Comparison of ENCODE assay signal across 1 cellular context in the genomic region with DNA sequence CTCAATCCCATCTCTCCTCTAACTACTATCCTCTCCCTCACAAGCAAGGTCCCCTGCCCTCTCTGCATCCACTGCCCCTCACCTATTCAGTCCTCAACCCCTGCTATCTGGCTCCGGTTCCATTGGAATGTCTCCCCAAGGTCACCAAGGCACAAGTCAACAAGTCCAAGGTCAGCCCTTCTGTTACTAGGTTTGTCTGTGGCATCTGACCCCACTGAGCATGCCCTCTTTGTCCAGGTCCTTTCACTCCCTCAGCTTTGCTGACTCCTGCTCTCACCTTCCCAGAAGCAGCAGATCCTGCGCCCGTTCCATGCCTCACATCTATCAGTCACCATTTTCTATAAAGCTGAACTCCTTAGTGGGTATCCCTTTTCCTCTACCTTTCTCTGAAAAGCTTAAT.
A peak's percentile ranks its signal among the peaks of the same experiment; 100 is the strongest.
TF ChIP-seq lines count a peak whose summit lies in the region.

No MANE protein-coding gene starts in this region.

TF ChIP-seq in liver, 16 proteins besides CTCF, POLR2A, EP300 and RAD21:
- no peak for TF ChIP-seq JUND (IDR thresholded peaks at IDR 0.05)
- TF ChIP-seq, protein P1, sequence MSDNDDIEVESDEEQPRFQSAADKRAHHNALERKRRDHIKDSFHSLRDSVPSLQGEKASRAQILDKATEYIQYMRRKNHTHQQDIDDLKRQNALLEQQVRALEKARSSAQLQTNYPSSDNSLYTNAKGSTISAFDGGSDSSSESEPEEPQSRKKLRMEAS (IDR thresholded peaks at IDR 0.05): no peak
- peak; percentile 60 to 64 for TF ChIP-seq HNF4A (conservative IDR thresholded peaks at IDR 0.05)
- TF ChIP-seq HNF4G (IDR thresholded peaks at IDR 0.05): no peak
- TF ChIP-seq, protein P2, sequence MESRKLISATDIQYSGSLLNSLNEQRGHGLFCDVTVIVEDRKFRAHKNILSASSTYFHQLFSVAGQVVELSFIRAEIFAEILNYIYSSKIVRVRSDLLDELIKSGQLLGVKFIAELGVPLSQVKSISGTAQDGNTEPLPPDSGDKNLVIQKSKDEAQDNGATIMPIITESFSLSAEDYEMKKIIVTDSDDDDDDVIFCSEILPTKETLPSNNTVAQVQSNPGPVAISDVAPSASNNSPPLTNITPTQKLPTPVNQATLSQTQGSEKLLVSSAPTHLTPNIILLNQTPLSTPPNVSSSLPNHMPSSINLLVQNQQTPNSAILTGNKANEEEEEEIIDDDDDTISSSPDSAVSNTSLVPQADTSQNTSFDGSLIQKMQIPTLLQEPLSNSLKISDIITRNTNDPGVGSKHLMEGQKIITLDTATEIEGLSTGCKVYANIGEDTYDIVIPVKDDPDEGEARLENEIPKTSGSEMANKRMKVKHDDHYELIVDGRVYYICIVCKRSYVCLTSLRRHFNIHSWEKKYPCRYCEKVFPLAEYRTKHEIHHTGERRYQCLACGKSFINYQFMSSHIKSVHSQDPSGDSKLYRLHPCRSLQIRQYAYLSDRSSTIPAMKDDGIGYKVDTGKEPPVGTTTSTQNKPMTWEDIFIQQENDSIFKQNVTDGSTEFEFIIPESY (IDR thresholded peaks at IDR 0.05): no peak
- peak; percentile 27 to 59 for TF ChIP-seq RXRA (IDR thresholded peaks at IDR 0.05)
- no peak for TF ChIP-seq NR2F2 (IDR thresholded peaks at IDR 0.05)
- peak; percentile 10 for TF ChIP-seq FOXA1 (IDR thresholded peaks at IDR 0.05)
- TF ChIP-seq GABPA (IDR thresholded peaks at IDR 0.05 in 1 of 2, conservative IDR thresholded peaks at IDR 0.05 in 1 of 2): no peak
- TF ChIP-seq, protein P3, sequence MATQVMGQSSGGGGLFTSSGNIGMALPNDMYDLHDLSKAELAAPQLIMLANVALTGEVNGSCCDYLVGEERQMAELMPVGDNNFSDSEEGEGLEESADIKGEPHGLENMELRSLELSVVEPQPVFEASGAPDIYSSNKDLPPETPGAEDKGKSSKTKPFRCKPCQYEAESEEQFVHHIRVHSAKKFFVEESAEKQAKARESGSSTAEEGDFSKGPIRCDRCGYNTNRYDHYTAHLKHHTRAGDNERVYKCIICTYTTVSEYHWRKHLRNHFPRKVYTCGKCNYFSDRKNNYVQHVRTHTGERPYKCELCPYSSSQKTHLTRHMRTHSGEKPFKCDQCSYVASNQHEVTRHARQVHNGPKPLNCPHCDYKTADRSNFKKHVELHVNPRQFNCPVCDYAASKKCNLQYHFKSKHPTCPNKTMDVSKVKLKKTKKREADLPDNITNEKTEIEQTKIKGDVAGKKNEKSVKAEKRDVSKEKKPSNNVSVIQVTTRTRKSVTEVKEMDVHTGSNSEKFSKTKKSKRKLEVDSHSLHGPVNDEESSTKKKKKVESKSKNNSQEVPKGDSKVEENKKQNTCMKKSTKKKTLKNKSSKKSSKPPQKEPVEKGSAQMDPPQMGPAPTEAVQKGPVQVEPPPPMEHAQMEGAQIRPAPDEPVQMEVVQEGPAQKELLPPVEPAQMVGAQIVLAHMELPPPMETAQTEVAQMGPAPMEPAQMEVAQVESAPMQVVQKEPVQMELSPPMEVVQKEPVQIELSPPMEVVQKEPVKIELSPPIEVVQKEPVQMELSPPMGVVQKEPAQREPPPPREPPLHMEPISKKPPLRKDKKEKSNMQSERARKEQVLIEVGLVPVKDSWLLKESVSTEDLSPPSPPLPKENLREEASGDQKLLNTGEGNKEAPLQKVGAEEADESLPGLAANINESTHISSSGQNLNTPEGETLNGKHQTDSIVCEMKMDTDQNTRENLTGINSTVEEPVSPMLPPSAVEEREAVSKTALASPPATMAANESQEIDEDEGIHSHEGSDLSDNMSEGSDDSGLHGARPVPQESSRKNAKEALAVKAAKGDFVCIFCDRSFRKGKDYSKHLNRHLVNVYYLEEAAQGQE (IDR thresholded peaks at IDR 0.05): no peak
- TF ChIP-seq, protein P4, sequence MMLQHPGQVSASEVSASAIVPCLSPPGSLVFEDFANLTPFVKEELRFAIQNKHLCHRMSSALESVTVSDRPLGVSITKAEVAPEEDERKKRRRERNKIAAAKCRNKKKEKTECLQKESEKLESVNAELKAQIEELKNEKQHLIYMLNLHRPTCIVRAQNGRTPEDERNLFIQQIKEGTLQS (IDR thresholded peaks at IDR 0.05): no peak
